Comparison of ENCODE assay signal across 9 cellular contexts in genomic region chr21:33949516-33950424, GRCh38. TPM values are rescaled to one million over a fixed set of nuclear protein-coding genes. Genes with fewer than 3 reads are reported as not detected.
DNase-seq lines count a peak whose midpoint lies in the region; ATAC-seq and TF ChIP-seq lines count a peak whose summit lies in the region.
"Had no signal": no experiment of that assay in that cellular context is flagged by ENCODE, and none has a peak within 500 bp of the region (broad histone marks: within the 10 kb centered on the region; RNA-seq: fewer than 3 reads in every experiment).

No MANE protein-coding gene starts in this region.

- peaks cover 59% of the 10 kb centered on the region for H3K36me3 Mint-ChIP-seq in activated CD4-positive, alpha-beta memory T cell treated with anti-CD3 and anti-CD28 coated beads, Interleukin-2, amount 10 ng/mL, durations not matched to agents 7 days and 5 days (ENCODE audit: low read depth)

- no peaks in the 10 kb centered on the region for H3K9me3 ChIP-seq in suprapubic skin

- DNase-seq in activated CD4-positive, alpha-beta memory T cell treated with anti-CD3 and anti-CD28 coated beads, Interleukin-2, amount 10 ng/mL, durations not matched to agents 7 days and 5 days, result peak; percentile 69
- DNase-seq in kidney tubule cell (ENCODE audit: low spot score), result peak; percentile 69
- DNase-seq in suprapubic skin (ENCODE audit: low spot score in 2 of 2), result no peak
- DNase-seq in amniotic stem cell (lab: John Stamatoyannopoulos, UW), result no peak
- DNase-seq in brain microvascular endothelial cell, result no peak
- no peak for DNase-seq in pons (ENCODE audit: low spot score)
- no peak for DNase-seq in NCI-H345 treated with DMSO at 0.1 percent for 48 hours (lab: John Stamatoyannopoulos, UW; ENCODE audit: unreplicated experiment)
- DNase-seq: kidney had no signal

- peak overlapping the region; percentile 99 for H3K27ac Mint-ChIP-seq in activated CD4-positive, alpha-beta memory T cell treated with anti-CD3 and anti-CD28 coated beads, Interleukin-2, amount 10 ng/mL, durations not matched to agents 7 days and 5 days

- TF ChIP-seq POLR2A in suprapubic skin (IDR thresholded peaks at IDR 0.05), result no peak

- H3K4me1 Mint-ChIP-seq in activated CD4-positive, alpha-beta memory T cell treated with anti-CD3 and anti-CD28 coated beads, Interleukin-2, amount 10 ng/mL, durations not matched to agents 7 days and 5 days, result peaks cover 75% of the 10 kb centered on the region

- CTCF ChIA-PET in activated CD4-positive, alpha-beta memory T cell treated with anti-CD3 and anti-CD28 coated beads, Interleukin-2, amount 10 ng/mL, durations not matched to agents 7 days and 5 days (lab: Charles Lee), result interaction anchor here (1.2 to 3.8 kb wide), 10 partner anchors 10 to 179 kb away, joined by 3 to 41 read pairs (median 7); partner anchors contain the start of genes MRPS6 and SLC5A3

- H3K36me3 ChIP-seq in suprapubic skin, result no peaks in the 10 kb centered on the region
- no peaks in the 10 kb centered on the region for H3K36me3 ChIP-seq in brain microvascular endothelial cell (replicated peaks)

- H3K27ac ChIP-seq in suprapubic skin (peak overlapping the region; percentile 92), brain microvascular endothelial cell (no peak overlapping the region)

- no peaks in the 10 kb centered on the region for H3K27me3 Mint-ChIP-seq in activated CD4-positive, alpha-beta memory T cell treated with anti-CD3 and anti-CD28 coated beads, Interleukin-2, amount 10 ng/mL, durations not matched to agents 7 days and 5 days

- peaks cover 37% of the 10 kb centered on the region for H3K4me1 ChIP-seq in suprapubic skin

- H3K27me3 ChIP-seq in suprapubic skin, result no peaks in the 10 kb centered on the region
- no peaks in the 10 kb centered on the region for H3K27me3 ChIP-seq in brain microvascular endothelial cell (replicated peaks)

- H3K9me3 Mint-ChIP-seq in activated CD4-positive, alpha-beta memory T cell treated with anti-CD3 and anti-CD28 coated beads, Interleukin-2, amount 10 ng/mL, durations not matched to agents 7 days and 5 days, result peaks cover 4% of the 10 kb centered on the region

- no peak overlapping the region for H3K4me3 ChIP-seq in suprapubic skin
- no peak overlapping the region for H3K4me3 ChIP-seq in brain microvascular endothelial cell (ENCODE audit: low read depth, low read length)

- peak; percentile 38 for ATAC-seq in HG02759 (IDR thresholded peaks at IDR 0.05; ENCODE audit: unreplicated experiment)

- no peak for TF ChIP-seq EP300 in suprapubic skin (IDR thresholded peaks at IDR 0.05)

- WGBS in suprapubic skin, result 93% methylated on average over 12 of the region's 12 CpGs

- in situ Hi-C loops in brain microvascular endothelial cell (cut with HindIII; ENCODE audit: low pct_ligation_motif_present, low sequenced_read_pairs), result no loop called here

- TF ChIP-seq CTCF in suprapubic skin (IDR thresholded peaks at IDR 0.05) (no peak), brain microvascular endothelial cell (IDR thresholded peaks at IDR 0.05; ENCODE audit: low read depth, low read length, missing control alignments) (no peak)

- POLR2A ChIA-PET in activated CD4-positive, alpha-beta memory T cell treated with anti-CD3 and anti-CD28 coated beads, Interleukin-2, amount 10 ng/mL, durations not matched to agents 7 days and 5 days (lab: Charles Lee), result interaction anchor here (0.7 to 9.9 kb wide), 15 partner anchors 9 to 249 kb away, joined by 3 to 405 read pairs (median 17); partner anchors contain the start of genes ATP5PO, MRPS6 and SLC5A3

- peak overlapping the region; percentile 68 for H3K4me3 Mint-ChIP-seq in activated CD4-positive, alpha-beta memory T cell treated with anti-CD3 and anti-CD28 coated beads, Interleukin-2, amount 10 ng/mL, durations not matched to agents 7 days and 5 days

RNA-seq across cellular contexts. Expression of gene ATP5PO, which starts 34.2 kb away (rescaled TPM):
- 100 to 1,000 TPM; 193 to 196 TPM for total RNA-seq in activated CD4-positive, alpha-beta memory T cell treated with anti-CD3 and anti-CD28 coated beads, Interleukin-2, amount 10 ng/mL, durations not matched to agents 7 days and 5 days
- total RNA-seq in suprapubic skin, result 100 to 1,000 TPM; 121 to 182 (median 159) TPM

Comparison
In these comparisons a context has a peak if more than half of its experiments do, and no peak if none do; other contexts are left out.
1. DNase-seq: peak in activated CD4-positive, alpha-beta memory T cell treated with anti-CD3 and anti-CD28 coated beads, Interleukin-2, amount 10 ng/mL, durations not matched to agents 7 days and 5 days (single experiment) and kidney tubule cell (single experiment); none in suprapubic skin (0 of 2), amniotic stem cell (single experiment), brain microvascular endothelial cell (single experiment), pons (single experiment) and NCI-H345 treated with DMSO at 0.1 percent for 48 hours (single experiment).